ENCODE assay signal across 8 cellular contexts in genomic region chr7:65558584-65558983, GRCh38.
DNase-seq lines count a peak whose midpoint lies in the region; ATAC-seq, FAIRE-seq and TF ChIP-seq lines count a peak whose summit lies in the region.
"Not testable (repeated sequence)": the region's sequence is repeated elsewhere in the genome, so short reads cannot be mapped to it uniquely, and the experiment has no call there.

No MANE protein-coding gene starts in this region.

- BruUV-seq in HepG2 (replicated peaks; lab: Mats Ljungman, UMichigan): not testable (repeated sequence)

- H3K27me3 Mint-ChIP-seq in chondrocyte (ENCODE audit: low read depth): not testable (repeated sequence)

- not testable (repeated sequence) for H3K9me3 Mint-ChIP-seq in chondrocyte (ENCODE audit: low read depth)

- TF ChIP-seq EP300 in HepG2 (IDR thresholded peaks at IDR 0.05; ENCODE audit: low read depth in 2 of 2, low read length in 2 of 2); HepG2 (CRISPR knock-in tag; IDR thresholded peaks at IDR 0.05; ENCODE audit: borderline replicate concordance); upper lobe of left lung (IDR thresholded peaks at IDR 0.05): not testable (repeated sequence)

- H3K79me2 ChIP-seq in HepG2 (ENCODE audit: insufficient read depth, low read length): not testable (repeated sequence)

- H3K36me3 Mint-ChIP-seq in chondrocyte (ENCODE audit: low read depth): not testable (repeated sequence)

- H3K4me3 ChIP-seq in RWPE2 (ENCODE audit: severe bottlenecking); HepG2 (replicated peaks in 1 of 3; ENCODE audit: insufficient read depth in 1 of 3, low read depth in 2 of 3, low read length in 3 of 3); psoas muscle; upper lobe of left lung: not testable (repeated sequence)

- not testable (repeated sequence) for ATAC-seq in RWPE2 (ENCODE audit: low read depth); psoas muscle
- ATAC-seq in HepG2 (peak; percentile 31), upper lobe of left lung (ENCODE audit: low FRiP score in 2 of 2) (peak; percentile 42 to 75)

- POLR2A ChIA-PET in HepG2 (lab: Yijun Ruan, JAX): not testable (repeated sequence)

- intact Hi-C loops in HepG2 (cut with micrococcal nuclease; ENCODE audit: unreplicated experiment); psoas muscle (cut with DNase I): not testable (repeated sequence)

- H3K4me3 Mint-ChIP-seq in chondrocyte (ENCODE audit: unreplicated experiment): not testable (repeated sequence)

- H3K9me3 ChIP-seq in RWPE2 (ENCODE audit: severe bottlenecking); HepG2 (ENCODE audit: low read length); psoas muscle; upper lobe of left lung: not testable (repeated sequence)

- not testable (repeated sequence) for H3K4me1 Mint-ChIP-seq in chondrocyte (ENCODE audit: low read depth)

- not testable (repeated sequence) for H4K20me1 ChIP-seq in HepG2 (ENCODE audit: insufficient read depth, low read length)

- not testable (repeated sequence) for H3K27me3 ChIP-seq in RWPE2 (ENCODE audit: insufficient read depth, poor library complexity, severe bottlenecking); HepG2 (ENCODE audit: control insufficient read depth in 1 of 2, insufficient read depth in 2 of 2, low read length in 2 of 2); psoas muscle (ENCODE audit: insufficient read depth in 3 of 3, low read length in 2 of 3); upper lobe of left lung

- not testable (repeated sequence) for H3K36me3 ChIP-seq in RWPE2 (ENCODE audit: low read depth); HepG2 (replicated peaks in 1 of 2; ENCODE audit: control insufficient read depth in 1 of 2, insufficient read depth in 2 of 2, low read length in 2 of 2); psoas muscle (ENCODE audit: insufficient read depth in 1 of 2, low read depth in 1 of 2); upper lobe of left lung

- 55% methylated on average over 3 of the region's 4 CpGs for WGBS in HepG2 (ENCODE audit: low lambda C conversion rate)
- WGBS in psoas muscle, 3 donors: 66 to 71% (median 70%) methylated on average over 2 to 3 of the region's 4 CpGs
- WGBS in upper lobe of left lung, 2 donors: 72 to 74% methylated on average over 3 of the region's 4 CpGs

- not testable (repeated sequence) for H3K27ac Mint-ChIP-seq in chondrocyte (ENCODE audit: unreplicated experiment)

- TF ChIP-seq RAD21 in HepG2 (CRISPR knock-in tag; IDR thresholded peaks at IDR 0.05): not testable (repeated sequence)

- in situ Hi-C loops in HepG2 (cut with HindIII; ENCODE audit: extremely low pct_ligation_motif_present, low pct_unique_long_range_greater_than_20kb): not testable (repeated sequence)

- H3K4me1 ChIP-seq in RWPE2 (ENCODE audit: insufficient read depth, poor library complexity, severe bottlenecking); HepG2 (ENCODE audit: insufficient read depth, low read length); psoas muscle; upper lobe of left lung: not testable (repeated sequence)

- not testable (repeated sequence) for H3K9ac ChIP-seq in HepG2 (ENCODE audit: insufficient read depth, low read depth, low read length)

- not testable (repeated sequence) for H3K27ac ChIP-seq in RWPE2 (ENCODE audit: poor library complexity, severe bottlenecking); HepG2 (ENCODE audit: extremely low read length, insufficient read depth, low read length); psoas muscle; upper lobe of left lung

- H2AFZ ChIP-seq in HepG2 (ENCODE audit: low read length): not testable (repeated sequence)

- H3K4me2 ChIP-seq in HepG2 (ENCODE audit: low read depth, low read length): not testable (repeated sequence)

- not testable (repeated sequence) for FAIRE-seq in HepG2 (lab: Jason Lieb, UNC)

- CTCF ChIA-PET in HepG2 (lab: Yijun Ruan, JAX; ENCODE audit: low intra/inter-chr PET ratio, low total read pairs): not testable (repeated sequence)

- DNase-seq in HCEC 1CT (peak; percentile 0), RWPE2 (ENCODE audit: low spot score) (peak; percentile 34), chondrocyte (ENCODE audit: low spot score) (peak; percentile 11), glomerular endothelial cell (ENCODE audit: extremely low read depth, low read depth, low spot score) (peak; percentile 9), HepG2 (ENCODE audit: low spot score) (peak; percentile 2), psoas muscle (peak; percentile 3 to 4)
- peak; percentile 10 for DNase-seq in activated T-cell treated with anti-CD3 and anti-CD28 coated beads, Interleukin-2, amount 50 U/mL, for 1 hour
- not testable (repeated sequence) for DNase-seq in upper lobe of left lung

- not testable (repeated sequence) for TF ChIP-seq POLR2A in HepG2 (IDR thresholded peaks at IDR 0.05; ENCODE audit: insufficient read depth in 1 of 2, low read depth in 2 of 2, low read length in 2 of 2); upper lobe of left lung (IDR thresholded peaks at IDR 0.05)

- not testable (repeated sequence) for TF ChIP-seq CTCF in RWPE2 (IDR thresholded peaks at IDR 0.05; ENCODE audit: poor library complexity, severe bottlenecking); chondrocyte (IDR thresholded peaks at IDR 0.05); HepG2 (CRISPR knock-in tag; IDR thresholded peaks at IDR 0.05); psoas muscle (IDR thresholded peaks at IDR 0.05); upper lobe of left lung (IDR thresholded peaks at IDR 0.05)

TF ChIP-seq in HepG2, 621 proteins besides CTCF, POLR2A, EP300 and RAD21:
- TF ChIP-seq, protein P1, sequence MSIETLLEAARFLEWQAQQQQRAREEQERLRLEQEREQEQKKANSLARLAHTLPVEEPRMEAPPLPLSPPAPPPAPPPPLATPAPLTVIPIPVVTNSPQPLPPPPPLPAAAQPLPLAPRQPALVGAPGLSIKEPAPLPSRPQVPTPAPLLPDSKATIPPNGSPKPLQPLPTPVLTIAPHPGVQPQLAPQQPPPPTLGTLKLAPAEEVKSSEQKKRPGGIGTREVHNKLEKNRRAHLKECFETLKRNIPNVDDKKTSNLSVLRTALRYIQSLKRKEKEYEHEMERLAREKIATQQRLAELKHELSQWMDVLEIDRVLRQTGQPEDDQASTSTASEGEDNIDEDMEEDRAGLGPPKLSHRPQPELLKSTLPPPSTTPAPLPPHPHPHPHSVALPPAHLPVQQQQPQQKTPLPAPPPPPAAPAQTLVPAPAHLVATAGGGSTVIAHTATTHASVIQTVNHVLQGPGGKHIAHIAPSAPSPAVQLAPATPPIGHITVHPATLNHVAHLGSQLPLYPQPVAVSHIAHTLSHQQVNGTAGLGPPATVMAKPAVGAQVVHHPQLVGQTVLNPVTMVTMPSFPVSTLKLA (IDR thresholded peaks at IDR 0.05): peak; percentile 77
